ENCODE assay signal across 15 cellular contexts in the genomic region with DNA sequence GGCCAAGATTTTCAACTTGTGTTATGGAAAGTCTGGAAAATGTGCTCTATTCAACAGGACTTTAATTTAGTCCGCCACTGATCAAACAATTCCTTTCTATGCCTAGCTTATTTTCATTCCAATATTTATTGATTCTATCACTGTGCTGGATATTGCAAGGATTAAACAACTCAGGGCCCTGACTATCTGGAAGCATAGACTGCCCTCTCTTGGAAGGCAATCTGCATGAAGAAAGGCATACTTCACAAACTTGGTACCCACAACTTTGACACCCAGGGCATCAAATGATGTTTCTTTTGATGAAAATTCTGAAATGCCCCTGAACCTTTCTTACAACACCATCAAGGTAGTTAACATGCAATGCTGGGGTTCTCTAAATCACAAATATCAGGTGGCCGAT.
A peak's percentile ranks its signal among the peaks of the same experiment; 100 is the strongest.
DNase-seq lines count a peak whose midpoint lies in the region; ATAC-seq and TF ChIP-seq lines count a peak whose summit lies in the region.
"Had no signal": no experiment of that assay in that cellular context is flagged by ENCODE, and none has a peak within 500 bp of the region (broad histone marks: within the 10 kb centered on the region; RNA-seq: fewer than 3 reads in every experiment).

No MANE protein-coding gene starts in this region.

- WGBS in SK-N-SH (ENCODE audit: low lambda C conversion rate) = 89% methylated on average over 2 of the region's 2 CpGs

- H3K4me2 ChIP-seq in SK-N-SH (no peak overlapping the region), fibroblast of lung (ENCODE audit: extremely low read depth, insufficient read depth, low read length) (no peak overlapping the region)
- H3K4me2 ChIP-seq: KMS-11 had no signal

- intact Hi-C loops in dorsolateral prefrontal cortex (cut with DNase I) = no loop called here

- peak; percentile 33; the same call in 1 of the 2 replicates for TF ChIP-seq CTCF in SK-N-SH (IDR thresholded peaks at IDR 0.05)
- peak; percentile 35 for TF ChIP-seq CTCF in RWPE2 (IDR thresholded peaks at IDR 0.05; ENCODE audit: poor library complexity, severe bottlenecking)
- peak; percentile 38 to 58 for TF ChIP-seq CTCF in fibroblast of lung (conservative IDR thresholded peaks at IDR 0.05 in 1 of 2, IDR thresholded peaks at IDR 0.05 in 1 of 2; ENCODE audit: low read depth in 1 of 2, low read length in 2 of 2)
- TF ChIP-seq CTCF in dorsolateral prefrontal cortex (IDR thresholded peaks at IDR 0.05 in 54 of 56, conservative IDR thresholded peaks at IDR 0.05 in 2 of 56; ENCODE audit: low read depth in 1 of 56, partially characterized antibody in 56 of 56) = peak in 13 of 56 donors; percentile 8 to 42 (median 26)

- H3K4me1 ChIP-seq in SK-N-SH (ENCODE audit: control insufficient read depth in 1 of 2, insufficient read depth in 2 of 2, low read depth in 1 of 2, low read length in 1 of 2) = peaks cover 0 to 8% of the 10 kb centered on the region in 2 experiments; a peak in 1 of 4 replicates
- no peaks in the 10 kb centered on the region for H3K4me1 ChIP-seq in RWPE2 (ENCODE audit: insufficient read depth, poor library complexity, severe bottlenecking)
- H3K4me1 ChIP-seq in fibroblast of lung (ENCODE audit: control insufficient read depth, extremely low read depth, insufficient read depth, low read length) = no peaks in the 10 kb centered on the region

- no peak overlapping the region for H3K4me3 ChIP-seq in SK-N-SH (ENCODE audit: low read depth in 2 of 2, low read length in 1 of 2)
- H3K4me3 ChIP-seq in RWPE2 (ENCODE audit: severe bottlenecking) = no peak overlapping the region
- H3K4me3 ChIP-seq in fibroblast of lung (replicated peaks in 1 of 4; ENCODE audit: control extremely low read depth in 1 of 4, insufficient read depth in 1 of 4, low read depth in 3 of 4, low read length in 4 of 4) = no peak overlapping the region
- no peak overlapping the region for H3K4me3 ChIP-seq in dorsolateral prefrontal cortex
- H3K4me3 ChIP-seq: lung, suprapubic skin had no signal

- H4K20me1 ChIP-seq in SK-N-SH (ENCODE audit: insufficient read depth) (no peaks in the 10 kb centered on the region), fibroblast of lung (ENCODE audit: control insufficient read depth, extremely low read depth, insufficient read depth, low read length) (no peaks in the 10 kb centered on the region)

- DNase-seq in SK-N-SH (no peak), RWPE2 (ENCODE audit: low spot score) (no peak), fibroblast of lung (ENCODE audit: low read depth in 2 of 2) (peak in 1 of 2 donors; percentile 61), renal cortical epithelial cell (ENCODE audit: low read depth) (peak; percentile 41), NCI-H1694 (lab: John Stamatoyannopoulos, UW) (no peak), dorsolateral prefrontal cortex (no peak), NCI-H1417 (lab: John Stamatoyannopoulos, UW) (no peak)
- DNase-seq: activated CD4-positive, alpha-beta T cell treated with anti-CD3 and anti-CD28 coated beads for 1 hour; activated T-cell treated with anti-CD3 and anti-CD28 coated beads, Interleukin-2, amount 50 U/mL, for 72 hours; caudate nucleus; NCI-H2227 treated with DMSO at 0.1 percent for 48 hours had no signal

- H3K36me3 ChIP-seq in SK-N-SH (replicated peaks in 1 of 2; ENCODE audit: control insufficient read depth in 1 of 2, insufficient read depth in 2 of 2, low read length in 1 of 2) (no peaks in the 10 kb centered on the region), RWPE2 (ENCODE audit: low read depth) (no peaks in the 10 kb centered on the region), fibroblast of lung (ENCODE audit: control insufficient read depth, insufficient read depth, low read length) (no peaks in the 10 kb centered on the region)
- H3K36me3 ChIP-seq: suprapubic skin had no signal

- H3K9ac ChIP-seq in SK-N-SH (no peak overlapping the region), fibroblast of lung (ENCODE audit: insufficient read depth, low read length) (no peak overlapping the region)
- H3K9ac ChIP-seq: KMS-11 had no signal

- POLR2A ChIA-PET in SK-N-SH (lab: Yijun Ruan, JAX) = no interaction called here

- TF ChIP-seq RAD21 in SK-N-SH (IDR thresholded peaks at IDR 0.05; ENCODE audit: low read length) = peak; percentile 49

- H3K79me2 ChIP-seq in SK-N-SH (ENCODE audit: insufficient read depth) (no peaks in the 10 kb centered on the region), fibroblast of lung (ENCODE audit: control insufficient read depth, insufficient read depth, low read length) (no peaks in the 10 kb centered on the region)

- H3F3A ChIP-seq in SK-N-SH (replicated peaks; ENCODE audit: insufficient read depth) = no peaks in the 10 kb centered on the region

- H2AFZ ChIP-seq in SK-N-SH (ENCODE audit: low read depth) (no peak overlapping the region), fibroblast of lung (ENCODE audit: low read length) (no peak overlapping the region)

- H3K9me2 ChIP-seq in SK-N-SH = 0 out of 2 replicates have a peak, but pooled peaks cover 3% of the 10 kb centered on the region

- H3K27ac ChIP-seq in SK-N-SH (ENCODE audit: low read depth in 2 of 2, low read length in 1 of 2) (no peak overlapping the region), RWPE2 (ENCODE audit: poor library complexity, severe bottlenecking) (no peak overlapping the region), fibroblast of lung (ENCODE audit: insufficient read depth, low read length) (no peak overlapping the region), dorsolateral prefrontal cortex (no peak overlapping the region)
- H3K27ac ChIP-seq: KMS-11, suprapubic skin had no signal

- H3K27me3 ChIP-seq in SK-N-SH (ENCODE audit: insufficient read depth) (no peaks in the 10 kb centered on the region), RWPE2 (ENCODE audit: insufficient read depth, poor library complexity, severe bottlenecking) (no peaks in the 10 kb centered on the region), fibroblast of lung (ENCODE audit: control insufficient read depth, insufficient read depth, low read length) (no peaks in the 10 kb centered on the region), dorsolateral prefrontal cortex (no peaks in the 10 kb centered on the region)
- H3K27me3 ChIP-seq: suprapubic skin had no signal

- CTCF ChIA-PET in SK-N-SH (lab: Yijun Ruan, JAX) = interaction anchor here (0.6 to 1.1 kb wide), 2 partner anchors 579 to 656 kb away, joined by 3 read pairs; no protein-coding TSS in a partner anchor

- TF ChIP-seq EP300 in SK-N-SH (IDR thresholded peaks at IDR 0.05; ENCODE audit: borderline replicate concordance in 1 of 2, low read depth in 1 of 2, low read length in 1 of 2) = no peak

- H3K9me3 ChIP-seq in SK-N-SH (0 out of 2 replicates have a peak, but pooled peaks cover 3% of the 10 kb centered on the region), RWPE2 (ENCODE audit: severe bottlenecking) (no peaks in the 10 kb centered on the region), fibroblast of lung (ENCODE audit: control insufficient read depth, insufficient read depth, low read depth, low read length) (no peaks in the 10 kb centered on the region)
- H3K9me3 ChIP-seq: suprapubic skin had no signal

- no peak for ATAC-seq in SK-N-SH treated with all-trans-retinoic acid at 6 μM for 48 hours
- ATAC-seq in RWPE2 (ENCODE audit: low read depth) = no peak
- ATAC-seq: activated T-cell treated with anti-CD3 and anti-CD28 coated beads, Interleukin-2, amount 50 U/mL, for 72 hours had no signal

TF ChIP-seq in SK-N-SH, 30 proteins besides CTCF, POLR2A, EP300 and RAD21 (continues in another document):
- TF ChIP-seq, protein P1, sequence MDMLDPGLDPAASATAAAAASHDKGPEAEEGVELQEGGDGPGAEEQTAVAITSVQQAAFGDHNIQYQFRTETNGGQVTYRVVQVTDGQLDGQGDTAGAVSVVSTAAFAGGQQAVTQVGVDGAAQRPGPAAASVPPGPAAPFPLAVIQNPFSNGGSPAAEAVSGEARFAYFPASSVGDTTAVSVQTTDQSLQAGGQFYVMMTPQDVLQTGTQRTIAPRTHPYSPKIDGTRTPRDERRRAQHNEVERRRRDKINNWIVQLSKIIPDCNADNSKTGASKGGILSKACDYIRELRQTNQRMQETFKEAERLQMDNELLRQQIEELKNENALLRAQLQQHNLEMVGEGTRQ (IDR thresholded peaks at IDR 0.05; ENCODE audit: borderline replicate concordance, low read depth, low read length) = no peak
- no peak for TF ChIP-seq IRF3 (IDR thresholded peaks at IDR 0.05; ENCODE audit: low read depth, low read length)
- peak; percentile 31 for TF ChIP-seq SMC3 (IDR thresholded peaks at IDR 0.05; ENCODE audit: low read depth, low read length)
- TF ChIP-seq MXI1 (IDR thresholded peaks at IDR 0.05; ENCODE audit: low read depth, low read length) = no peak
- no peak for TF ChIP-seq GABPA (IDR thresholded peaks at IDR 0.05; ENCODE audit: low read depth)

TF ChIP-seq in SK-N-SH treated with all-trans-retinoic acid at 6 μM for 48 hours, 23 proteins besides CTCF, POLR2A, EP300 and RAD21 (continues in another document):
- TF ChIP-seq ARNTL (CRISPR knock-in tag; IDR thresholded peaks at IDR 0.05; ENCODE audit: borderline replicate concordance, low read depth) (no peak), TCF4 (CRISPR knock-in tag; IDR thresholded peaks at IDR 0.05; ENCODE audit: borderline replicate concordance) (no peak), PPARA (CRISPR knock-in tag; IDR thresholded peaks at IDR 0.05; ENCODE audit: borderline replicate concordance) (no peak), BACH2 (CRISPR knock-in tag; IDR thresholded peaks at IDR 0.05; ENCODE audit: borderline replicate concordance) (no peak)
- TF ChIP-seq, protein P2, sequence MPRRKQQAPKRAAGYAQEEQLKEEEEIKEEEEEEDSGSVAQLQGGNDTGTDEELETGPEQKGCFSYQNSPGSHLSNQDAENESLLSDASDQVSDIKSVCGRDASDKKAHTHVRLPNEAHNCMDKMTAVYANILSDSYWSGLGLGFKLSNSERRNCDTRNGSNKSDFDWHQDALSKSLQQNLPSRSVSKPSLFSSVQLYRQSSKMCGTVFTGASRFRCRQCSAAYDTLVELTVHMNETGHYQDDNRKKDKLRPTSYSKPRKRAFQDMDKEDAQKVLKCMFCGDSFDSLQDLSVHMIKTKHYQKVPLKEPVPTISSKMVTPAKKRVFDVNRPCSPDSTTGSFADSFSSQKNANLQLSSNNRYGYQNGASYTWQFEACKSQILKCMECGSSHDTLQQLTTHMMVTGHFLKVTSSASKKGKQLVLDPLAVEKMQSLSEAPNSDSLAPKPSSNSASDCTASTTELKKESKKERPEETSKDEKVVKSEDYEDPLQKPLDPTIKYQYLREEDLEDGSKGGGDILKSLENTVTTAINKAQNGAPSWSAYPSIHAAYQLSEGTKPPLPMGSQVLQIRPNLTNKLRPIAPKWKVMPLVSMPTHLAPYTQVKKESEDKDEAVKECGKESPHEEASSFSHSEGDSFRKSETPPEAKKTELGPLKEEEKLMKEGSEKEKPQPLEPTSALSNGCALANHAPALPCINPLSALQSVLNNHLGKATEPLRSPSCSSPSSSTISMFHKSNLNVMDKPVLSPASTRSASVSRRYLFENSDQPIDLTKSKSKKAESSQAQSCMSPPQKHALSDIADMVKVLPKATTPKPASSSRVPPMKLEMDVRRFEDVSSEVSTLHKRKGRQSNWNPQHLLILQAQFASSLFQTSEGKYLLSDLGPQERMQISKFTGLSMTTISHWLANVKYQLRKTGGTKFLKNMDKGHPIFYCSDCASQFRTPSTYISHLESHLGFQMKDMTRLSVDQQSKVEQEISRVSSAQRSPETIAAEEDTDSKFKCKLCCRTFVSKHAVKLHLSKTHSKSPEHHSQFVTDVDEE (CRISPR knock-in tag; IDR thresholded peaks at IDR 0.05) = no peak
